In genomic region chr5:53681079-53681478, GRCh38 we compare ENCODE assay signal across 6 cellular contexts.
"Had no signal": no experiment of that assay in that cellular context is flagged by ENCODE, and none has a peak within 500 bp of the region (broad histone marks: within the 10 kb centered on the region; RNA-seq: fewer than 3 reads in every experiment).

No MANE protein-coding gene starts in this region.

- H3K27ac ChIP-seq: HL-60, KMS-11 had no signal

- H3K4me2 ChIP-seq: KMS-11 had no signal

- DNase-seq: IMR-90, KBM-7, KG1 had no signal

- H3K9ac ChIP-seq: KMS-11 had no signal

- FAIRE-seq: HTR-8/SVneo had no signal
